In the genomic region with DNA sequence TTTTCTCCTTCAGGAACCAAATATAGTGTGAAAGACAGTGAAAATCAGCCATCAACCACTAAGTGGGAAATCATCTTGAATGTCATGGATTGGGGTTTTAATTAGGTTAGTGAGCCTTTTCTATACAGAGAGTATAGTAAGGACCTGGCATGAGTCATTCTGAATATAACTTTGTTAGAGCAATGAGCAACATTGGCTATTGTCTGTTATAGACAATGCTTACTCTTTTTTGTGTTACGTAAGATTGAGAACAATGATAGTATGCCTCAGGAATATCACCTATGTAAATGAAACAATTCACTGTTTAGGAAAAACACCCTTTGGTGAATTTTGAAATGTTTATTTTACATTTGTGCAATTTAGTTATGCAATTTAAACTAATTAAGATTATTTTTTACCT, we compare ENCODE assay signal across 1 cellular context.
TF ChIP-seq lines count a peak whose summit lies in the region.

No MANE protein-coding gene starts in this region.

TF ChIP-seq in IMR-90, 13 proteins besides CTCF, POLR2A, EP300 and RAD21:
- TF ChIP-seq RCOR1 (IDR thresholded peaks at IDR 0.05; ENCODE audit: insufficient replicate concordance, low read length) (no peak), CEBPB (IDR thresholded peaks at IDR 0.05; ENCODE audit: low read depth, low read length) (0 out of 2 replicates have a peak, but pooled peaks have one; percentile 7), MXI1 (IDR thresholded peaks at IDR 0.05; ENCODE audit: borderline replicate concordance, low read depth, low read length) (no peak), FOS (IDR thresholded peaks at IDR 0.05; ENCODE audit: low read depth, low read length) (no peak)
